In genomic region chr11:82734120-82734479, GRCh38 we compare ENCODE assay signal across 9 cellular contexts. TPM values are rescaled to one million over a fixed set of nuclear protein-coding genes. Genes with fewer than 3 reads are reported as not detected.
A peak's percentile ranks its signal among the peaks of the same experiment; 100 is the strongest.
DNase-seq lines count a peak whose midpoint lies in the region; ATAC-seq and TF ChIP-seq lines count a peak whose summit lies in the region.
"Had no signal": no experiment of that assay in that cellular context is flagged by ENCODE, and none has a peak within 500 bp of the region (broad histone marks: within the 10 kb centered on the region; RNA-seq: fewer than 3 reads in every experiment).

No MANE protein-coding gene starts in this region.

- peak; percentile 13 for ATAC-seq in GM18498 (IDR thresholded peaks at IDR 0.05; ENCODE audit: unreplicated experiment)
- no peak for ATAC-seq in activated B cell treated with CpG ODN at 0.5 μM for 24 hours (ENCODE audit: low read depth)
- ATAC-seq in right cardiac atrium = no peak
- ATAC-seq in HG03442 (IDR thresholded peaks at IDR 0.05; ENCODE audit: unreplicated experiment) = no peak
- ATAC-seq in HG02981 (IDR thresholded peaks at IDR 0.05; ENCODE audit: unreplicated experiment) = no peak

- H3K4me1 ChIP-seq in right cardiac atrium (ENCODE audit: control insufficient read depth, insufficient read depth, low read length) (no peaks in the 10 kb centered on the region), sigmoid colon (peaks cover 0 to 14% (median 11%) of the 10 kb centered on the region in 4 donors)

- no peaks in the 10 kb centered on the region for H3K27me3 ChIP-seq in right cardiac atrium (ENCODE audit: control insufficient read depth, insufficient read depth)
- peaks cover 11 to 52% (median 40%) of the 10 kb centered on the region in 3 donors for H3K27me3 ChIP-seq in sigmoid colon

- peak overlapping the region; percentile 68 for H3K4me3 Mint-ChIP-seq in activated B cell treated with CpG ODN at 0.5 μM for 24 hours

- peaks cover 12% of the 10 kb centered on the region for H3K4me1 Mint-ChIP-seq in activated B cell treated with CpG ODN at 0.5 μM for 24 hours

- H3K4me3 ChIP-seq in right cardiac atrium (ENCODE audit: low read length) (peak overlapping the region; percentile 52), sigmoid colon (peak overlapping the region; percentile 36 to 60 (median 53))

- no peaks in the 10 kb centered on the region for H3K36me3 ChIP-seq in sigmoid colon

- TF ChIP-seq EP300 in sigmoid colon (IDR thresholded peaks at IDR 0.05) = no peak

- TF ChIP-seq CTCF in activated B cell treated with CpG ODN at 0.5 μM for 24 hours (IDR thresholded peaks at IDR 0.05) (no peak), sigmoid colon (IDR thresholded peaks at IDR 0.05) (no peak)

- intact Hi-C loops in activated B cell treated with CpG ODN at 0.5 μM for 24 hours (cut with micrococcal nuclease) (no loop called here), right cardiac atrium (cut with DNase I) (loop anchor here in 2 of 4 donors (10.0 kb wide), 2 partner anchors 81 to 131 kb away; no protein-coding TSS in a partner anchor), sigmoid colon (cut with DNase I) (loop anchor here (5.0 kb wide), 1 partner anchor 128 kb away; no protein-coding TSS in a partner anchor)

- H3K36me3 Mint-ChIP-seq in activated B cell treated with CpG ODN at 0.5 μM for 24 hours (ENCODE audit: low read depth) = no peaks in the 10 kb centered on the region

- H3K27me3 Mint-ChIP-seq in activated B cell treated with CpG ODN at 0.5 μM for 24 hours = peaks cover 62% of the 10 kb centered on the region

- no peak for TF ChIP-seq POLR2A in sigmoid colon (IDR thresholded peaks at IDR 0.05)

- no peak overlapping the region for H3K27ac Mint-ChIP-seq in activated B cell treated with CpG ODN at 0.5 μM for 24 hours

- POLR2A ChIA-PET in activated B cell treated with CpG ODN at 0.5 μM for 24 hours (lab: Charles Lee) = no interaction called here

- H3K27ac ChIP-seq in right cardiac atrium (ENCODE audit: low read length) (no peak overlapping the region), sigmoid colon (peak overlapping the region in 3 of 4 donors; percentile 63 to 66 (median 65))

- WGBS in right cardiac atrium = 46% methylated on average over 9 of the region's 9 CpGs
- 52 to 54% methylated on average over 9 of the region's 9 CpGs for WGBS in sigmoid colon, 2 donors

- peaks cover 2% of the 10 kb centered on the region for H3K9me3 Mint-ChIP-seq in activated B cell treated with CpG ODN at 0.5 μM for 24 hours

- no peaks in the 10 kb centered on the region for H3K9me3 ChIP-seq in right cardiac atrium (ENCODE audit: control insufficient read depth, low read length)
- H3K9me3 ChIP-seq in sigmoid colon = no peaks in the 10 kb centered on the region

- DNase-seq in activated B cell treated with CpG ODN at 0.5 μM for 24 hours = no peak
- no peak for DNase-seq in right cardiac atrium
- DNase-seq in sigmoid colon = no peak
- DNase-seq in iPS-NIHi11 (ENCODE audit: low spot score) = no peak
- DNase-seq in COR-L47 (lab: John Stamatoyannopoulos, UW) = no peak

- CTCF ChIA-PET in activated B cell treated with CpG ODN at 0.5 μM for 24 hours (lab: Charles Lee) = no interaction called here

RNA-seq across cellular contexts. Expression of gene FAM181B, which starts 0.4 kb away (rescaled TPM):
- not detected in 2 replicates for total RNA-seq in activated B cell treated with CpG ODN at 0.5 μM for 24 hours
- total RNA-seq in right cardiac atrium = 1 to 10 TPM; 4.2 to 8.4 (median 5.0) TPM
- 2.4 TPM for polyA plus RNA-seq in right cardiac atrium
- 1 to 10 TPM in 1 of 4 donors, under 1 TPM in 3; 0.83 to 1.4 (median 0.97) TPM for total RNA-seq in sigmoid colon
- under 1 TPM; under 0.01 to 0.34 (median 0.23) TPM for polyA plus RNA-seq in sigmoid colon
- total RNA-seq: HT1080 had no signal
